In the genomic region with DNA sequence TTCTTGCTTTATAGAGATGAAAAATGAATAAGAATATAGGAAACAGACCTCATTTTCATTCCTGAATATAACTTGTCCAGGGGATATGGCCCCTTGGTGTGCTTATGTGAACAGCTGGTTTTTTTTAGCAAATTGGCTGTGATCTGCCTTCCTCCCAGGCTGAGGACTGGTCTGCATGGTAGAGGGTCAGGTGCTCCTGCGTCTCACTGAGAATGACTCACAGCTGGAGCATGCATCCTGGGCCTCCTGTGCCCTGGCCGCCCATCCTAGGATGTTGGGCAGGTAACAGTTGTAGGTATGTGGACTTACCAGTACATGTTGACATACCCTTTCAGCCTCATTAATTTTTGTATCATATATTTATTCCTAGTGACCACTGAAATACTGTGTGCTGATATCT, we compare ENCODE assay signal across 17 cellular contexts. TPM values are rescaled to one million over a fixed set of nuclear protein-coding genes. Genes with fewer than 3 reads are reported as not detected.
DNase-seq lines count a peak whose midpoint lies in the region; ATAC-seq and TF ChIP-seq lines count a peak whose summit lies in the region.
"Had no signal": no experiment of that assay in that cellular context is flagged by ENCODE, and none has a peak within 500 bp of the region (broad histone marks: within the 10 kb centered on the region; RNA-seq: fewer than 3 reads in every experiment).

No MANE protein-coding gene starts in this region.

- H3K9me3 ChIP-seq in HCT116 (ENCODE audit: control insufficient read depth in 1 of 2, insufficient read depth in 1 of 2, low read depth in 1 of 2, low read length in 2 of 2) = no peaks in the 10 kb centered on the region
- H3K9me3 ChIP-seq in trophoblast cell (ENCODE audit: insufficient read depth, low read depth, low read length) = no peaks in the 10 kb centered on the region

- H3K27ac ChIP-seq in HCT116 (ENCODE audit: low read depth, low read length) (peak overlapping the region; percentile 29; the same call in 1 of the 2 replicates), angular gyrus (ENCODE audit: low read depth, low read length) (peak overlapping the region; percentile 51), foreskin keratinocyte (no peak overlapping the region), trophoblast cell (ENCODE audit: low read depth, low read length) (no peak overlapping the region), coronary artery (no peak overlapping the region)

- ATAC-seq in HCT116 (peak; percentile 86), foreskin keratinocyte (peak; percentile 70)
- ATAC-seq: CD8-positive, alpha-beta T cell; Panc1 had no signal

- H3K9me2 ChIP-seq in HCT116 (ENCODE audit: insufficient read depth) = no peaks in the 10 kb centered on the region

- H3K36me3 ChIP-seq in HCT116 (ENCODE audit: control insufficient read depth in 1 of 2, insufficient read depth in 2 of 2, low read length in 2 of 2) = peaks cover 14 to 37% of the 10 kb centered on the region in 2 experiments
- H3K36me3 ChIP-seq in trophoblast cell (ENCODE audit: control insufficient read depth in 1 of 2, insufficient read depth in 2 of 2, low read length in 2 of 2) = peaks cover 18 to 23% of the 10 kb centered on the region in 2 experiments

- peak overlapping the region; percentile 44 for H3K4me2 ChIP-seq in HCT116 (ENCODE audit: low read length)
- no peak overlapping the region for H3K4me2 ChIP-seq in trophoblast cell (ENCODE audit: low read length)

- no peak overlapping the region for H4K91ac ChIP-seq in trophoblast cell (ENCODE audit: low read depth, low read length)

- H3K4me1 ChIP-seq in HCT116 (ENCODE audit: control insufficient read depth in 1 of 2, insufficient read depth in 2 of 2, low read length in 2 of 2) (peaks cover 29 to 34% of the 10 kb centered on the region in 2 experiments), foreskin keratinocyte (peaks cover 15% of the 10 kb centered on the region), trophoblast cell (ENCODE audit: control insufficient read depth in 1 of 2, insufficient read depth in 2 of 2, low read length in 2 of 2) (peaks cover 0 to 3% of the 10 kb centered on the region in 2 experiments)

- H3K18ac ChIP-seq in trophoblast cell (ENCODE audit: low read length) = no peak overlapping the region

- no peak for TF ChIP-seq RAD21 in HCT116 (IDR thresholded peaks at IDR 0.05; ENCODE audit: low read depth)

- H3K4ac ChIP-seq in trophoblast cell (ENCODE audit: low read depth, low read length) = no peak overlapping the region

- H4K12ac ChIP-seq in trophoblast cell (ENCODE audit: low read depth, low read length) = no peak overlapping the region

- no peak overlapping the region for H3K9ac ChIP-seq in HCT116 (ENCODE audit: low read length)
- no peak overlapping the region for H3K9ac ChIP-seq in trophoblast cell (ENCODE audit: low read length)

- no peak overlapping the region for H2BK12ac ChIP-seq in trophoblast cell (ENCODE audit: low read length)

- H3K4me3 ChIP-seq in HCT116 (replicated peaks in 1 of 2; ENCODE audit: low read depth in 1 of 2, low read length in 2 of 2) = no peak overlapping the region
- no peak overlapping the region for H3K4me3 ChIP-seq in trophoblast cell (ENCODE audit: low read depth, low read length)
- H3K4me3 ChIP-seq in coronary artery = no peak overlapping the region

- H2AFZ ChIP-seq in HCT116 (ENCODE audit: low read depth, low read length, poor library complexity, severe bottlenecking) (no peak overlapping the region), trophoblast cell (ENCODE audit: insufficient read depth, low read length, poor library complexity) (no peak overlapping the region)

- H3K79me1 ChIP-seq in trophoblast cell (ENCODE audit: low read length) = no peaks in the 10 kb centered on the region

- H3K23ac ChIP-seq in trophoblast cell (ENCODE audit: low read length) = no peak overlapping the region

- H4K8ac ChIP-seq in trophoblast cell (ENCODE audit: low read depth, low read length) = no peak overlapping the region

- no peak for TF ChIP-seq POLR2A in HCT116 (IDR thresholded peaks at IDR 0.05; ENCODE audit: borderline replicate concordance, extremely low read depth, insufficient read depth, insufficient read length)

- no peak overlapping the region for H2BK120ac ChIP-seq in trophoblast cell (ENCODE audit: insufficient read depth, low read length, poor library complexity)

- H3K14ac ChIP-seq in trophoblast cell (ENCODE audit: low read length) = no peak overlapping the region

- intact Hi-C loops in HCT116 (cut with micrococcal nuclease) = no loop called here

- H2AK5ac ChIP-seq in trophoblast cell (ENCODE audit: low read length) = no peak overlapping the region

- H3K79me2 ChIP-seq in HCT116 (ENCODE audit: insufficient read depth, low read length) = no peaks in the 10 kb centered on the region
- H3K79me2 ChIP-seq in trophoblast cell (ENCODE audit: control insufficient read depth, insufficient read depth, low read length, poor library complexity) = no peaks in the 10 kb centered on the region

- RAD21 ChIA-PET in HCT116 (lab: Charles Lee; ENCODE audit: low non-redundant PET in 1 of 2, low total read pairs in 2 of 2, uncharacterized antibody in 2 of 2, unreplicated experiment in 2 of 2) = no interaction called here

- TF ChIP-seq CTCF in HCT116 (IDR thresholded peaks at IDR 0.05 in 2 of 3, conservative IDR thresholded peaks at IDR 0.05 in 1 of 3; ENCODE audit: borderline replicate concordance in 1 of 3, insufficient read depth in 1 of 3, low read depth in 2 of 3, low read length in 2 of 3) (no peak), foreskin keratinocyte (conservative IDR thresholded peaks at IDR 0.05) (no peak), coronary artery (IDR thresholded peaks at IDR 0.05) (no peak)

- POLR2A ChIA-PET in HCT116 (lab: Charles Lee) = no interaction called here

- DNase-seq in HCT116 (ENCODE audit: low read depth, low spot score) (peak; percentile 19), foreskin keratinocyte (peak; percentile 39 to 74), trophoblast cell (peak; percentile 21 to 54), NCI-H2081 (lab: John Stamatoyannopoulos, UW) (no peak), coronary artery (ENCODE audit: low spot score) (no peak), SIG-M5 (lab: John Stamatoyannopoulos, UW) (no peak), C1 segment of cervical spinal cord (lab: John Stamatoyannopoulos, UW) (no peak)
- DNase-seq: CD8-positive, alpha-beta T cell; DND-41; IMR-90; NCI-H1417 treated with DMSO at 0.1 percent for 48 hours; NCI-H2081 treated with DMSO at 0.1 percent for 48 hours; NCI-H510A treated with DMSO at 0.1 percent for 48 hours; NCI-H82; SHP77 had no signal

- CTCF ChIA-PET in HCT116 (lab: Charles Lee) = no interaction called here

- H3K27me3 ChIP-seq in HCT116 (ENCODE audit: insufficient read depth, low read length) (no peaks in the 10 kb centered on the region), foreskin keratinocyte (no peaks in the 10 kb centered on the region), trophoblast cell (ENCODE audit: insufficient read depth, low read length) (no peaks in the 10 kb centered on the region)

- no peaks in the 10 kb centered on the region for H4K20me1 ChIP-seq in HCT116 (ENCODE audit: insufficient read depth)

- BruUV-seq in HCT116 (replicated peaks; lab: Mats Ljungman, UMichigan) = no TSS peak

- no CpG with 5 or more reads among the region's 2 CpGs for WGBS in trophoblast cell (ENCODE audit: extremely low coverage, insufficient coverage, insufficient read length)

- H2BK5ac ChIP-seq in trophoblast cell (ENCODE audit: low read depth, low read length, poor library complexity) = no peak overlapping the region

TF ChIP-seq in HCT116, 20 proteins besides CTCF, POLR2A, EP300 and RAD21:
- TF ChIP-seq CEBPB (IDR thresholded peaks at IDR 0.05; ENCODE audit: low read depth) (no peak), FOSL1 (IDR thresholded peaks at IDR 0.05; ENCODE audit: low read depth) (peak; percentile 56), ELF1 (IDR thresholded peaks at IDR 0.05; ENCODE audit: borderline replicate concordance, low read depth) (no peak), ZNF274 (IDR thresholded peaks at IDR 0.05; ENCODE audit: low read depth, low read length) (no peak), ZFX (IDR thresholded peaks at IDR 0.05) (no peak), POLR2AphosphoS5 (IDR thresholded peaks at IDR 0.05; ENCODE audit: low read depth, low read length) (no peak), TCF7L2 (IDR thresholded peaks at IDR 0.05; ENCODE audit: borderline replicate concordance, extremely low read depth, insufficient read depth, insufficient read length) (no peak), SRF (IDR thresholded peaks at IDR 0.05; ENCODE audit: low read depth) (no peak), MAX (IDR thresholded peaks at IDR 0.05) (no peak), JUND (IDR thresholded peaks at IDR 0.05) (peak; percentile 57; the same call in 1 of the 2 replicates)

RNA-seq across cellular contexts. Expression of gene AGT, which starts 29.8 kb away (rescaled TPM):
- total RNA-seq in HCT116 (2021; ENCODE audit: unreplicated experiment) = 0.93 TPM
- 0.04 TPM in 1 of 2 replicates, not detected in the other for polyA plus RNA-seq in HCT116 (2012)
- total RNA-seq in foreskin keratinocyte = not detected in 2 replicates
- not detected in 2 replicates for polyA plus RNA-seq in foreskin keratinocyte
- 0.12 and 0.22 TPM in 2 replicates for polyA plus RNA-seq in trophoblast cell (2013)
- total RNA-seq: CD8-positive, alpha-beta T cell had no signal

RNA-seq across cellular contexts. Expression of gene COG2, which starts 41.9 kb away (rescaled TPM):
- 28.6 TPM for total RNA-seq in HCT116 (2021; ENCODE audit: unreplicated experiment)
- 8.7 and 13.4 TPM in 2 replicates for polyA plus RNA-seq in HCT116 (2012)
- total RNA-seq in foreskin keratinocyte = 23.6 and 24.3 TPM in 2 replicates
- polyA plus RNA-seq in foreskin keratinocyte = 12.9 and 13.3 TPM in 2 replicates
- polyA plus RNA-seq in trophoblast cell (2013) = 13.7 and 13.8 TPM in 2 replicates

Comparison
In these comparisons a context has a peak if more than half of its experiments do, and no peak if none do; other contexts are left out.
1. DNase-seq: peak in HCT116 (single experiment), foreskin keratinocyte (2 of 2) and trophoblast cell (2 of 2); none in NCI-H2081 (0 of 2), coronary artery (single experiment), SIG-M5 (single experiment) and C1 segment of cervical spinal cord (0 of 14).
2. H3K27ac ChIP-seq: peak in HCT116 (single experiment) and angular gyrus (single experiment); none in foreskin keratinocyte (single experiment), trophoblast cell (single experiment) and coronary artery (0 of 2).